In genomic region chr1:26692211-26692792, GRCh38 we compare ENCODE assay signal across 8 cellular contexts. TPM values are rescaled to one million over a fixed set of nuclear protein-coding genes. Genes with fewer than 3 reads are reported as not detected.
DNase-seq lines count a peak whose midpoint lies in the region; ATAC-seq and TF ChIP-seq lines count a peak whose summit lies in the region.

No MANE protein-coding gene starts in this region.

- peak; percentile 56 for TF ChIP-seq POLR2A in prostate gland (IDR thresholded peaks at IDR 0.05)

- WGBS in prostate gland = under 1% methylated on average over 30 of the region's 30 CpGs

- no peaks in the 10 kb centered on the region for H3K9me3 Mint-ChIP-seq in CD4-positive, CD25-positive, alpha-beta regulatory T cell
- no peaks in the 10 kb centered on the region for H3K9me3 Mint-ChIP-seq in T-helper 2 cell treated with Interferon-gamma antibody and Interleukin-4, amounts not matched to agents 5 μg/mL and 100 μg/mL, for 36 hours

- peak overlapping the region; percentile 91 to 97 (median 93) for H3K27ac Mint-ChIP-seq in CD4-positive, CD25-positive, alpha-beta regulatory T cell
- peak overlapping the region; percentile 94 for H3K27ac Mint-ChIP-seq in T-helper 2 cell treated with Interferon-gamma antibody and Interleukin-4, amounts not matched to agents 5 μg/mL and 100 μg/mL, for 36 hours

- H3K27me3 ChIP-seq in CD4-positive, CD25-positive, alpha-beta regulatory T cell (ENCODE audit: control insufficient read depth, insufficient read depth, low read length) = no peaks in the 10 kb centered on the region
- H3K27me3 ChIP-seq in ascending aorta = no peaks in the 10 kb centered on the region
- H3K27me3 ChIP-seq in right atrium auricular region = no peaks in the 10 kb centered on the region
- no peaks in the 10 kb centered on the region for H3K27me3 ChIP-seq in prostate gland (replicated peaks; ENCODE audit: insufficient read depth)
- no peaks in the 10 kb centered on the region for H3K27me3 ChIP-seq in upper lobe of right lung

- H3K27ac ChIP-seq in CD4-positive, CD25-positive, alpha-beta regulatory T cell (ENCODE audit: insufficient read depth, low read length, poor library complexity, severe bottlenecking) = peak overlapping the region; percentile 89
- H3K27ac ChIP-seq in ascending aorta = peak overlapping the region; percentile 90 to 99
- H3K27ac ChIP-seq in right atrium auricular region = peak overlapping the region; percentile 96 to 97
- peak overlapping the region; percentile 91 to 99 for H3K27ac ChIP-seq in prostate gland
- H3K27ac ChIP-seq in upper lobe of right lung = peak overlapping the region; percentile 96

- H3K4me3 ChIP-seq in CD4-positive, CD25-positive, alpha-beta regulatory T cell (ENCODE audit: low read depth, low read length) = peak overlapping the region; percentile 91
- H3K4me3 ChIP-seq in ascending aorta (peak overlapping the region; percentile 64 to 65), right atrium auricular region (peak overlapping the region; percentile 41 to 60), prostate gland (peak overlapping the region; percentile 39 to 57), upper lobe of right lung (peak overlapping the region; percentile 66)

- peak; percentile 76 to 94 (median 87) for DNase-seq in CD4-positive, CD25-positive, alpha-beta regulatory T cell
- DNase-seq in NCI-H1694 treated with DMSO at 0.1 percent for 48 hours (lab: John Stamatoyannopoulos, UW) (peak; percentile 87), ascending aorta (ENCODE audit: low spot score in 2 of 2) (peak; percentile 40 to 93), right atrium auricular region (ENCODE audit: low spot score) (peak; percentile 90), prostate gland (ENCODE audit: low spot score) (peak; percentile 90), upper lobe of right lung (peak; percentile 89)
- DNase-seq in T-helper 2 cell treated with Interferon-gamma antibody and Interleukin-4, amounts not matched to agents 5 μg/mL and 100 μg/mL, for 36 hours (ENCODE audit: low spot score) = peak; percentile 80

- intact Hi-C loops in ascending aorta (cut with DNase I) (loop anchor here (2.0 kb wide), 1 partner anchor 16 kb away; no protein-coding TSS in a partner anchor), prostate gland (cut with DNase I) (loop anchor here (5.0 to 10.0 kb wide), 2 partner anchors 40 to 172 kb away; partner anchors contain the start of gene SFN), upper lobe of right lung (cut with DNase I) (loop anchor here (10.0 kb wide), 1 partner anchor 92 kb away; the partner anchor contains the start of gene PIGV)

- TF ChIP-seq CTCF in ascending aorta (IDR thresholded peaks at IDR 0.05) = peak in 1 of 3 experiments; percentile 10
- peak in 1 of 2 donors; percentile 23 for TF ChIP-seq CTCF in right atrium auricular region (IDR thresholded peaks at IDR 0.05)
- TF ChIP-seq CTCF in prostate gland (IDR thresholded peaks at IDR 0.05) = peak in 3 of 4 experiments; percentile 4 to 16 (median 9)
- TF ChIP-seq CTCF in upper lobe of right lung (IDR thresholded peaks at IDR 0.05) = peak; percentile 33

- H3K9me3 ChIP-seq in CD4-positive, CD25-positive, alpha-beta regulatory T cell (ENCODE audit: control insufficient read depth in 2 of 2, low read length in 2 of 2) = no peaks in the 10 kb centered on the region
- H3K9me3 ChIP-seq in ascending aorta (peaks cover 0 to 4% of the 10 kb centered on the region in 2 donors), right atrium auricular region (no peaks in the 10 kb centered on the region), prostate gland (no peaks in the 10 kb centered on the region), upper lobe of right lung (no peaks in the 10 kb centered on the region)

- peak overlapping the region; percentile 91 to 94 (median 94) for H3K4me3 Mint-ChIP-seq in CD4-positive, CD25-positive, alpha-beta regulatory T cell
- peak overlapping the region; percentile 90 for H3K4me3 Mint-ChIP-seq in T-helper 2 cell treated with Interferon-gamma antibody and Interleukin-4, amounts not matched to agents 5 μg/mL and 100 μg/mL, for 36 hours

- peaks cover 7% of the 10 kb centered on the region for H3K27me3 Mint-ChIP-seq in CD4-positive, CD25-positive, alpha-beta regulatory T cell
- no peaks in the 10 kb centered on the region for H3K27me3 Mint-ChIP-seq in T-helper 2 cell treated with Interferon-gamma antibody and Interleukin-4, amounts not matched to agents 5 μg/mL and 100 μg/mL, for 36 hours (ENCODE audit: low read depth)

- H3K36me3 ChIP-seq in CD4-positive, CD25-positive, alpha-beta regulatory T cell (ENCODE audit: control insufficient read depth, insufficient read depth, low read length) = no peaks in the 10 kb centered on the region
- H3K36me3 ChIP-seq in ascending aorta (no peaks in the 10 kb centered on the region), right atrium auricular region (no peaks in the 10 kb centered on the region), prostate gland (no peaks in the 10 kb centered on the region), upper lobe of right lung (no peaks in the 10 kb centered on the region)

- H3K4me1 Mint-ChIP-seq in CD4-positive, CD25-positive, alpha-beta regulatory T cell = peaks cover 15 to 33% (median 24%) of the 10 kb centered on the region in 4 donors
- peaks cover 28% of the 10 kb centered on the region for H3K4me1 Mint-ChIP-seq in T-helper 2 cell treated with Interferon-gamma antibody and Interleukin-4, amounts not matched to agents 5 μg/mL and 100 μg/mL, for 36 hours (ENCODE audit: low read depth)

- no peaks in the 10 kb centered on the region for H3K36me3 Mint-ChIP-seq in CD4-positive, CD25-positive, alpha-beta regulatory T cell
- H3K36me3 Mint-ChIP-seq in T-helper 2 cell treated with Interferon-gamma antibody and Interleukin-4, amounts not matched to agents 5 μg/mL and 100 μg/mL, for 36 hours (ENCODE audit: low read depth) = no peaks in the 10 kb centered on the region

- peak; percentile 44 to 51 for ATAC-seq in CD4-positive, CD25-positive, alpha-beta regulatory T cell (ENCODE audit: low read depth in 2 of 2)
- ATAC-seq in GM21576 (IDR thresholded peaks at IDR 0.05; ENCODE audit: unreplicated experiment) (peak; percentile 27), upper lobe of right lung (peak; percentile 45)

- peaks cover 30% of the 10 kb centered on the region for H3K4me1 ChIP-seq in CD4-positive, CD25-positive, alpha-beta regulatory T cell (ENCODE audit: control insufficient read depth, insufficient read depth, low read length, poor library complexity, severe bottlenecking)
- peaks cover 9 to 35% of the 10 kb centered on the region in 2 donors for H3K4me1 ChIP-seq in ascending aorta
- H3K4me1 ChIP-seq in right atrium auricular region = peaks cover 8 to 34% of the 10 kb centered on the region in 2 donors
- peaks cover 5% of the 10 kb centered on the region for H3K4me1 ChIP-seq in prostate gland (replicated peaks)
- peaks cover 26% of the 10 kb centered on the region for H3K4me1 ChIP-seq in upper lobe of right lung

RNA-seq across cellular contexts. Expression of gene ARID1A, which starts 3.5 kb away (rescaled TPM):
- 139 TPM for total RNA-seq in CD4-positive, CD25-positive, alpha-beta regulatory T cell
- polyA plus RNA-seq in CD4-positive, CD25-positive, alpha-beta regulatory T cell = 10 to 100 TPM in 3 of 4 donors, 1 to 10 TPM in 1; 9.5 to 13.4 (median 13.0) TPM
- total RNA-seq in ascending aorta = 104 TPM
- total RNA-seq in right atrium auricular region = 10 to 100 TPM; 32.7 to 48.8 TPM
- total RNA-seq in prostate gland = 10 to 100 TPM; 71.4 to 92.8 TPM
- total RNA-seq in upper lobe of right lung = 64.3 TPM

Comparison
In these comparisons a context has a peak if more than half of its experiments do, and no peak if none do; other contexts are left out.
1. Peak in every context shown above with its lines: DNase-seq, ATAC-seq, H3K4me3 ChIP-seq and H3K27ac ChIP-seq.